Comparison of ENCODE assay signal across 8 cellular contexts in the genomic region with DNA sequence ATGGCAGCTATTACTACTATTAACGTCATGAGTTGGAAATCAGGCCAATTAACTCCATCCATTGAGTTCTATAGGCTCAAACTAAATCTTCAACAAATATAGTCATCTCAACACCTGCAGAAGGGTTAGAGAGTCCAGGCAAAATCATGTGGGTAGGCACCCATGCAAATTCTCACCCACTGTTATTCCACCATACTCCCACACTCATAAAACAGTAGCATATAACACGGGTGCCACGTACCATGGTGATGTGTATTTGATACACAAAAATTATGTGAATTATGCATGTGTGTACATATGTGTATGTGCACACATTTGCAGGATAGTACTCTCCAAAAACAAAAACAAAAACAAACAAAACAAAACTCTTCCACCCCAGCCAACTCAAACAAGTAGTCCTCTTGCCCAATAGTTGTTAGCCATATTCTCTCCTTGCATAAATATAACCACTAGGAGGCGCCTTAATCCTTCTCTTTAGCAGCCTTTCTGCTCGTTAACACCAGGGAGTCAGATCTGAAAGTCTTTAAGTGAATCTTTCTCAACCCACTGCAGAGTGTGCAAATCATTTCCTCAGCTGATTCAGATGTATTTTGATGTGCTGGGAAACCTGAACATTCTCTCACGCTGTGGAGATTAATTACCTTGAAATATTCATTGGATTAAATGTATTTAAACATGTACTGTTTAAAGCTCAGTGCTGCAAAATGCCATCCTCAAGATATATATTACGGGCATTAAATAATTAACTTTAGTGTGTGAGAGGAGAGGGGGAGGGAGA. TPM values are rescaled to one million over a fixed set of nuclear protein-coding genes. Genes with fewer than 3 reads are reported as not detected.
DNase-seq lines count a peak whose midpoint lies in the region; ATAC-seq and TF ChIP-seq lines count a peak whose summit lies in the region.

No MANE protein-coding gene starts in this region.

- in situ Hi-C loops in astrocyte of the spinal cord (cut with HindIII; ENCODE audit: low sequenced_read_pairs), result loop anchor here (25.0 kb wide), 1 partner anchor 135 kb away; no protein-coding TSS in a partner anchor

- H3K27ac Mint-ChIP-seq in stimulated activated effector memory CD8-positive, alpha-beta T cell treated with anti-CD3 and anti-CD28 coated beads, Interleukin-12 subunit alpha, Interleukin-12 subunit beta, amount 100 ng/mL, for 72 hours, result no peak overlapping the region

- DNase-seq in DMS53 treated with DMSO at 0.1 percent for 48 hours (lab: John Stamatoyannopoulos, UW; ENCODE audit: unreplicated experiment) (peak; percentile 73), HT-29 (ENCODE audit: low spot score) (peak; percentile 79), NCI-H748 treated with DMSO at 0.1 percent for 48 hours (lab: John Stamatoyannopoulos, UW) (peak; percentile 50), astrocyte of the spinal cord (ENCODE audit: low read depth, low spot score) (peak; percentile 82), iPS DF 4.7 (ENCODE audit: extremely low read depth, low spot score) (peak; percentile 51)
- no peak for DNase-seq in stimulated activated effector memory CD8-positive, alpha-beta T cell treated with anti-CD3 and anti-CD28 coated beads, Interleukin-12 subunit alpha, Interleukin-12 subunit beta, amount 100 ng/mL, for 72 hours (ENCODE audit: low spot score in 2 of 2)
- DNase-seq in stimulated activated CD4-positive, alpha-beta T cell treated with anti-CD3 and anti-CD28 coated beads, Interleukin-15, amount 100 ng/mL, for 24 hours, result no peak

- no peak overlapping the region for H3K4me3 ChIP-seq in astrocyte of the spinal cord (ENCODE audit: low read depth, low read length)

- peak; percentile 70 for TF ChIP-seq CTCF in astrocyte of the spinal cord (IDR thresholded peaks at IDR 0.05; ENCODE audit: low read depth, low read length)

- H3K36me3 Mint-ChIP-seq in stimulated activated effector memory CD8-positive, alpha-beta T cell treated with anti-CD3 and anti-CD28 coated beads, Interleukin-12 subunit alpha, Interleukin-12 subunit beta, amount 100 ng/mL, for 72 hours, result no peaks in the 10 kb centered on the region

- H3K4me1 Mint-ChIP-seq in stimulated activated effector memory CD8-positive, alpha-beta T cell treated with anti-CD3 and anti-CD28 coated beads, Interleukin-12 subunit alpha, Interleukin-12 subunit beta, amount 100 ng/mL, for 72 hours, result peaks cover 6% of the 10 kb centered on the region

- ATAC-seq in GM19467 (IDR thresholded peaks at IDR 0.05; ENCODE audit: unreplicated experiment), result peak; percentile 85
- peak; percentile 71 for ATAC-seq in stimulated activated effector memory CD8-positive, alpha-beta T cell treated with anti-CD3 and anti-CD28 coated beads, Interleukin-12 subunit alpha, Interleukin-12 subunit beta, amount 100 ng/mL, for 72 hours

- H3K4me3 Mint-ChIP-seq in stimulated activated effector memory CD8-positive, alpha-beta T cell treated with anti-CD3 and anti-CD28 coated beads, Interleukin-12 subunit alpha, Interleukin-12 subunit beta, amount 100 ng/mL, for 72 hours, result no peak overlapping the region

- H3K9me3 Mint-ChIP-seq in stimulated activated effector memory CD8-positive, alpha-beta T cell treated with anti-CD3 and anti-CD28 coated beads, Interleukin-12 subunit alpha, Interleukin-12 subunit beta, amount 100 ng/mL, for 72 hours, result no peaks in the 10 kb centered on the region

RNA-seq across cellular contexts. Expression of a gene that starts 38.0 kb away (rescaled TPM):
- 50.7 and 52.3 TPM in 2 replicates for total RNA-seq in HT-29 (2014; rRNA removed; shearing (Covaris generic))

RNA-seq across cellular contexts. Expression of a gene that starts 48.8 kb away (rescaled TPM):
- total RNA-seq in HT-29 (2014; rRNA removed; shearing (Covaris generic)), result not detected in 2 replicates

Comparison
In these comparisons a context has a peak if more than half of its experiments do, and no peak if none do; other contexts are left out.
1. DNase-seq: peak in DMS53 treated with DMSO at 0.1 percent for 48 hours (single experiment), HT-29 (single experiment), NCI-H748 treated with DMSO at 0.1 percent for 48 hours (single experiment), astrocyte of the spinal cord (single experiment) and iPS DF 4.7 (single experiment); none in stimulated activated effector memory CD8-positive, alpha-beta T cell treated with anti-CD3 and anti-CD28 coated beads, Interleukin-12 subunit alpha, Interleukin-12 subunit beta, amount 100 ng/mL, for 72 hours (0 of 2) and stimulated activated CD4-positive, alpha-beta T cell treated with anti-CD3 and anti-CD28 coated beads, Interleukin-15, amount 100 ng/mL, for 24 hours (single experiment).